ENCODE assay signal across 9 cellular contexts in the genomic region with DNA sequence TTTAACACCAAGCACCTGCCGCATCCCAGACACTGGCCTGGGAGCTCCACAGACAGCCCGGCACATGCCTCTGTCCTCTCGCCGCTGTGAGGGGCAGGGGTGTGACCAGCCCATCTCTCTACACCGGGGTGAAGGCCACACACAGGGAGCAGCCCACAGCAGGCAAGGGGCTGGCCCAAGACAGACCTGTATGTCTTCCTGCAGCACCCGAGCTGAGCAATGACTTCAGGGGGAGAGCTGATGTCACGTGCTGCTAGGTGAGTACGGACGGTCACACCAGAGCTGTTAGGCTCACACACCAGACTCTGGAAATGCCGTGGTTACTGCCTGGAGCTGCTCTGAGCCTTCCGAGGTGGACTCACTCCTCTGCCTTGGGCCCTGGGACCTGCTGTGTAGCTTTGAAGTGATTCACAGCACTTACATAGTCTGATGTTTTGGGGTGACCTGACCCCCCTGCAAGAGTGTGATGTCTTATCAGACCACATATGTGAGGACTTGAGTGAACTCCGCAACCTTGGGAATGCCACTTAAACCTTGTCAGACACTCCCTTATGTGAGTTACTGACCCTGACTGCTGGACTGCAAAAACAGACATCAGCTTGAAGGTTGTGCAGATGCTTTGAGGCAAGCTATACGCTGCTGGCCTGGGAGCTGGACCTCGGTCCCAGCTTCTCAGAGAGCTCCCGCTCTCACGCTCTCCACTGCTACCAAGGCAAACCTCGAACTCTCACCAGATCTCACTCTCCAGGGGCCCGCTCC. TPM values are rescaled to one million over a fixed set of nuclear protein-coding genes. Genes with fewer than 3 reads are reported as not detected.
DNase-seq lines count a peak whose midpoint lies in the region; ATAC-seq and TF ChIP-seq lines count a peak whose summit lies in the region.
"Had no signal": no experiment of that assay in that cellular context is flagged by ENCODE, and none has a peak within 500 bp of the region (broad histone marks: within the 10 kb centered on the region; RNA-seq: fewer than 3 reads in every experiment).

No MANE protein-coding gene starts in this region.

- H3K36me3 Mint-ChIP-seq in activated T-helper 1 cell treated with anti-CD3 and anti-CD28 coated beads, Interleukin-12 subunit alpha, Interleukin-12 subunit beta, Interleukin-2, Interleukin-4 antibody, amounts not matched to agents 30 ng/mL and 10 ng/mL and 1 ng/mL, durations not matched to agents 14 hours and 24 hours and 36 hours (ENCODE audit: low read depth) = peaks cover 3% of the 10 kb centered on the region
- H3K36me3 Mint-ChIP-seq in immature natural killer cell = no peaks in the 10 kb centered on the region

- H3K4me1 Mint-ChIP-seq in activated T-helper 1 cell treated with anti-CD3 and anti-CD28 coated beads, Interleukin-12 subunit alpha, Interleukin-12 subunit beta, Interleukin-2, Interleukin-4 antibody, amounts not matched to agents 30 ng/mL and 10 ng/mL and 1 ng/mL, durations not matched to agents 14 hours and 24 hours and 36 hours (ENCODE audit: low read depth) = peaks cover 36% of the 10 kb centered on the region
- peaks cover 22 to 26% of the 10 kb centered on the region in 2 donors for H3K4me1 Mint-ChIP-seq in immature natural killer cell

- TF ChIP-seq CTCF in lower lobe of right lung (IDR thresholded peaks at IDR 0.05) = no peak

- ATAC-seq in GM21529 (IDR thresholded peaks at IDR 0.05; ENCODE audit: unreplicated experiment) (no peak), HG02970 (IDR thresholded peaks at IDR 0.05; ENCODE audit: low FRiP score, unreplicated experiment) (no peak), lower lobe of right lung (no peak)

- H3K36me3 ChIP-seq in BLaER1 treated with 17β-estradiol and CSF1 and Interleukin-3, amounts not matched to agents 10 nM and 100 nM = peaks cover 9 to 56% (median 38%) of the 10 kb centered on the region in 11 experiments; a peak in 21 of 22 replicates
- H3K36me3 ChIP-seq in HAP-1 (replicated peaks) (peaks cover 45% of the 10 kb centered on the region), lower lobe of right lung (peaks cover 6% of the 10 kb centered on the region)

- H3K9me3 ChIP-seq in BLaER1 treated with 17β-estradiol and CSF1 and Interleukin-3, amounts not matched to agents 10 nM and 100 nM (replicated peaks in 1 of 11) = no peaks in the 10 kb centered on the region
- H3K9me3 ChIP-seq in HAP-1 (no peaks in the 10 kb centered on the region), lower lobe of right lung (no peaks in the 10 kb centered on the region)

- peaks cover 19 to 77% (median 61%) of the 10 kb centered on the region in 11 experiments; a peak in 21 of 22 replicates for H4K20me1 ChIP-seq in BLaER1 treated with 17β-estradiol and CSF1 and Interleukin-3, amounts not matched to agents 10 nM and 100 nM

- in situ Hi-C loops in HAP-1 (cut with MboI; ENCODE audit: low sequenced_read_pairs) = no loop called here

- peak overlapping the region in 9 of 10 experiments; percentile 78 to 94 (median 86); a peak in 12 of 20 replicates for H3K4me3 ChIP-seq in BLaER1 treated with 17β-estradiol and CSF1 and Interleukin-3, amounts not matched to agents 10 nM and 100 nM
- H3K4me3 ChIP-seq in HAP-1 (peak overlapping the region; percentile 58), lower lobe of right lung (no peak overlapping the region)

- H3K4me1 ChIP-seq in BLaER1 treated with 17β-estradiol and CSF1 and Interleukin-3, amounts not matched to agents 10 nM and 100 nM = peaks cover 35 to 63% (median 45%) of the 10 kb centered on the region in 10 experiments
- peaks cover 7% of the 10 kb centered on the region for H3K4me1 ChIP-seq in HAP-1
- H3K4me1 ChIP-seq in lower lobe of right lung = peaks cover 55% of the 10 kb centered on the region

- H3K9me3 Mint-ChIP-seq in activated T-helper 1 cell treated with anti-CD3 and anti-CD28 coated beads, Interleukin-12 subunit alpha, Interleukin-12 subunit beta, Interleukin-2, Interleukin-4 antibody, amounts not matched to agents 30 ng/mL and 10 ng/mL and 1 ng/mL, durations not matched to agents 14 hours and 24 hours and 36 hours = no peaks in the 10 kb centered on the region
- no peaks in the 10 kb centered on the region for H3K9me3 Mint-ChIP-seq in immature natural killer cell

- intact Hi-C loops in activated T-helper 1 cell treated with anti-CD3 and anti-CD28 coated beads, Interleukin-12 subunit alpha, Interleukin-12 subunit beta, Interleukin-2, Interleukin-4 antibody, amounts not matched to agents 30 ng/mL and 10 ng/mL and 1 ng/mL, durations not matched to agents 14 hours and 24 hours and 36 hours (cut with micrococcal nuclease) = loop anchor here (2.0 kb wide), 2 partner anchors 151 to 207 kb away; a partner anchor contains a TSS
- intact Hi-C loops in lower lobe of right lung (cut with DNase I) = no loop called here

- H3K9ac ChIP-seq in BLaER1 treated with 17β-estradiol and CSF1 and Interleukin-3, amounts not matched to agents 10 nM and 100 nM = peak overlapping the region; percentile 87 to 98 (median 96); a peak in 20 of 22 replicates

- no peak for DNase-seq in HAP-1 (ENCODE audit: low spot score in 2 of 2)
- DNase-seq in activated T-helper 1 cell treated with anti-CD3 and anti-CD28 coated beads, Interleukin-12 subunit alpha, Interleukin-12 subunit beta, Interleukin-2, Interleukin-4 antibody, amounts not matched to agents 30 ng/mL and 10 ng/mL and 1 ng/mL, durations not matched to agents 14 hours and 24 hours and 36 hours (ENCODE audit: low spot score) = no peak
- no peak for DNase-seq in immature natural killer cell
- DNase-seq in NCI-H1436 treated with DMSO at 0.1 percent for 48 hours (lab: John Stamatoyannopoulos, UW) = no peak
- no peak for DNase-seq in lower lobe of right lung
- DNase-seq: activated CD4-positive, alpha-beta T cell treated with anti-CD3 and anti-CD28 coated beads for 1 hour had no signal

- peak overlapping the region in 8 of 11 experiments; percentile 94 to 97 (median 95); a peak in 11 of 22 replicates for H3K27ac ChIP-seq in BLaER1 treated with 17β-estradiol and CSF1 and Interleukin-3, amounts not matched to agents 10 nM and 100 nM
- no peak overlapping the region for H3K27ac ChIP-seq in lower lobe of right lung

- no peaks in the 10 kb centered on the region for H3K27me3 Mint-ChIP-seq in activated T-helper 1 cell treated with anti-CD3 and anti-CD28 coated beads, Interleukin-12 subunit alpha, Interleukin-12 subunit beta, Interleukin-2, Interleukin-4 antibody, amounts not matched to agents 30 ng/mL and 10 ng/mL and 1 ng/mL, durations not matched to agents 14 hours and 24 hours and 36 hours (ENCODE audit: insufficient read depth)
- peaks cover 4 to 16% (median 6%) of the 10 kb centered on the region in 3 donors for H3K27me3 Mint-ChIP-seq in immature natural killer cell (ENCODE audit: low read depth in 3 of 3)

- H3K27me3 ChIP-seq in BLaER1 treated with 17β-estradiol and CSF1 and Interleukin-3, amounts not matched to agents 10 nM and 100 nM = no peaks in the 10 kb centered on the region
- H3K27me3 ChIP-seq in HAP-1 (ENCODE audit: low read depth) (no peaks in the 10 kb centered on the region), lower lobe of right lung (ENCODE audit: low read depth) (no peaks in the 10 kb centered on the region)

- peak overlapping the region; percentile 80 to 98 (median 93); a peak in 21 of 22 replicates for H3K4me2 ChIP-seq in BLaER1 treated with 17β-estradiol and CSF1 and Interleukin-3, amounts not matched to agents 10 nM and 100 nM

- H3K27ac Mint-ChIP-seq in activated T-helper 1 cell treated with anti-CD3 and anti-CD28 coated beads, Interleukin-12 subunit alpha, Interleukin-12 subunit beta, Interleukin-2, Interleukin-4 antibody, amounts not matched to agents 30 ng/mL and 10 ng/mL and 1 ng/mL, durations not matched to agents 14 hours and 24 hours and 36 hours = peak overlapping the region; percentile 56
- no peak overlapping the region for H3K27ac Mint-ChIP-seq in immature natural killer cell

- peak overlapping the region; percentile 86 for H3K4me3 Mint-ChIP-seq in activated T-helper 1 cell treated with anti-CD3 and anti-CD28 coated beads, Interleukin-12 subunit alpha, Interleukin-12 subunit beta, Interleukin-2, Interleukin-4 antibody, amounts not matched to agents 30 ng/mL and 10 ng/mL and 1 ng/mL, durations not matched to agents 14 hours and 24 hours and 36 hours
- peak overlapping the region; percentile 49 to 96 (median 74) for H3K4me3 Mint-ChIP-seq in immature natural killer cell

RNA-seq across cellular contexts. Expression of a gene that starts 1.8 kb away (rescaled TPM):
- 67.1 and 69.5 TPM in 2 replicates for total RNA-seq in activated T-helper 1 cell treated with anti-CD3 and anti-CD28 coated beads, Interleukin-12 subunit alpha, Interleukin-12 subunit beta, Interleukin-2, Interleukin-4 antibody, amounts not matched to agents 30 ng/mL and 10 ng/mL and 1 ng/mL, durations not matched to agents 14 hours and 24 hours and 36 hours
- 1 to 10 TPM; 4.0 to 5.7 (median 5.4) TPM for polyA plus RNA-seq in immature natural killer cell
- total RNA-seq in lower lobe of right lung = 5.0 TPM

RNA-seq across cellular contexts. Expression of a gene that starts 2.1 kb away (rescaled TPM):
- 21.5 and 24.7 TPM in 2 replicates for total RNA-seq in activated T-helper 1 cell treated with anti-CD3 and anti-CD28 coated beads, Interleukin-12 subunit alpha, Interleukin-12 subunit beta, Interleukin-2, Interleukin-4 antibody, amounts not matched to agents 30 ng/mL and 10 ng/mL and 1 ng/mL, durations not matched to agents 14 hours and 24 hours and 36 hours
- polyA plus RNA-seq in immature natural killer cell = 10 to 100 TPM; 11.4 to 29.0 (median 13.6) TPM
- total RNA-seq in lower lobe of right lung = 49.4 TPM

Comparison
In these comparisons a context has a peak if more than half of its experiments do, and no peak if none do; other contexts are left out.
1. RNA of a gene that starts 1.8 kb away (total RNA-seq): 67.1 to 69.5 TPM in activated T-helper 1 cell treated with anti-CD3 and anti-CD28 coated beads, Interleukin-12 subunit alpha, Interleukin-12 subunit beta, Interleukin-2, Interleukin-4 antibody, amounts not matched to agents 30 ng/mL and 10 ng/mL and 1 ng/mL, durations not matched to agents 14 hours and 24 hours and 36 hours; 5.0 TPM in lower lobe of right lung (single experiment); every median in the first group is over 10 times any median in the second.